In genomic region chr16:81095653-81095952, GRCh38 we compare ENCODE assay signal across 8 cellular contexts. TPM values are rescaled to one million over a fixed set of nuclear protein-coding genes. Genes with fewer than 3 reads are reported as not detected.
DNase-seq lines count a peak whose midpoint lies in the region; ATAC-seq and TF ChIP-seq lines count a peak whose summit lies in the region.

No MANE protein-coding gene starts in this region.

- H3K27ac ChIP-seq in urinary bladder (ENCODE audit: low read depth), result peak overlapping the region; percentile 38

- peaks cover 4% of the 10 kb centered on the region for H3K9me3 Mint-ChIP-seq in activated naive CD8-positive, alpha-beta T cell treated with anti-CD3 and anti-CD28 coated beads, Interleukin-2, amount 50 U/mL, for 24 hours

- peak overlapping the region; percentile 18 for H3K27ac Mint-ChIP-seq in activated naive CD8-positive, alpha-beta T cell treated with anti-CD3 and anti-CD28 coated beads, Interleukin-2, amount 50 U/mL, for 24 hours

- no peak for TF ChIP-seq POLR2A in lower leg skin (IDR thresholded peaks at IDR 0.05)

- H3K4me1 ChIP-seq in urinary bladder (ENCODE audit: insufficient read depth), result no peaks in the 10 kb centered on the region

- H3K27me3 Mint-ChIP-seq in activated naive CD8-positive, alpha-beta T cell treated with anti-CD3 and anti-CD28 coated beads, Interleukin-2, amount 50 U/mL, for 24 hours, result no peaks in the 10 kb centered on the region

- DNase-seq in GM12864 (ENCODE audit: low read depth), result no peak
- no peak for DNase-seq in activated naive CD8-positive, alpha-beta T cell treated with anti-CD3 and anti-CD28 coated beads, Interleukin-2, amount 50 U/mL, for 24 hours
- no peak for DNase-seq in lower leg skin (ENCODE audit: low spot score in 2 of 2)
- DNase-seq in NOMO-1 (lab: John Stamatoyannopoulos, UW; ENCODE audit: unreplicated experiment in 2 of 2), result no peak
- no peak for DNase-seq in amniotic stem cell (lab: John Stamatoyannopoulos, UW)
- no peak for DNase-seq in KG1 (lab: John Stamatoyannopoulos, UW)

- intact Hi-C loops in lower leg skin (cut with DNase I; ENCODE audit: low total_unique reads), result no loop called here

- H3K36me3 ChIP-seq in urinary bladder (ENCODE audit: insufficient read depth), result no peaks in the 10 kb centered on the region

- H3K36me3 Mint-ChIP-seq in activated naive CD8-positive, alpha-beta T cell treated with anti-CD3 and anti-CD28 coated beads, Interleukin-2, amount 50 U/mL, for 24 hours (ENCODE audit: low read depth), result no peaks in the 10 kb centered on the region

- H3K4me1 Mint-ChIP-seq in activated naive CD8-positive, alpha-beta T cell treated with anti-CD3 and anti-CD28 coated beads, Interleukin-2, amount 50 U/mL, for 24 hours, result peaks cover 14% of the 10 kb centered on the region

- peak; percentile 16 for ATAC-seq in HG02943 (IDR thresholded peaks at IDR 0.05; ENCODE audit: low read depth, unreplicated experiment)
- ATAC-seq in activated naive CD8-positive, alpha-beta T cell treated with anti-CD3 and anti-CD28 coated beads, Interleukin-2, amount 50 U/mL, for 24 hours, result no peak

- H3K4me3 ChIP-seq in GM12864 (ENCODE audit: low read depth, low read length), result peak overlapping the region; percentile 88
- H3K4me3 ChIP-seq in lower leg skin (ENCODE audit: low read depth, poor library complexity, severe bottlenecking), result peak overlapping the region; percentile 77
- peak overlapping the region; percentile 50 for H3K4me3 ChIP-seq in urinary bladder (ENCODE audit: low read depth, low read length)

- WGBS in lower leg skin, 2 donors, result 0 to 1% methylated on average over 19 to 22 of the region's 22 CpGs
- WGBS in urinary bladder, result under 1% methylated on average over 22 of the region's 22 CpGs

- peak overlapping the region; percentile 83 for H3K4me3 Mint-ChIP-seq in activated naive CD8-positive, alpha-beta T cell treated with anti-CD3 and anti-CD28 coated beads, Interleukin-2, amount 50 U/mL, for 24 hours

- TF ChIP-seq CTCF in GM12864 (IDR thresholded peaks at IDR 0.05; ENCODE audit: low read depth, low read length, missing control alignments), result no peak
- no peak for TF ChIP-seq CTCF in lower leg skin (IDR thresholded peaks at IDR 0.05)

RNA-seq across cellular contexts. Expression of gene GCSH, which starts 0.6 kb away (rescaled TPM):
- total RNA-seq in lower leg skin (10 to 100 TPM in 2 of 4 donors, 1 to 10 TPM in 2; 4.8 to 10.6 (median 7.7) TPM), urinary bladder (30.0 TPM)
- polyA plus RNA-seq in urinary bladder, result 36.5 TPM

RNA-seq across cellular contexts. Expression of gene C16orf46, which starts 18.6 kb away (rescaled TPM):
- total RNA-seq in lower leg skin, result 1 to 10 TPM in 2 of 4 donors, under 1 TPM in 2; 0.54 to 2.5 (median 1.3) TPM
- total RNA-seq in urinary bladder, result 0.63 TPM
- polyA plus RNA-seq in urinary bladder, result 2.4 TPM

RNA-seq across cellular contexts. Expression of gene ATMIN, which starts 60.0 kb away (rescaled TPM):
- total RNA-seq in lower leg skin (10 to 100 TPM; 33.3 to 51.7 (median 41.9) TPM), urinary bladder (44.1 TPM)
- 26.7 TPM for polyA plus RNA-seq in urinary bladder
